ENCODE assay signal across 19 cellular contexts in the genomic region with DNA sequence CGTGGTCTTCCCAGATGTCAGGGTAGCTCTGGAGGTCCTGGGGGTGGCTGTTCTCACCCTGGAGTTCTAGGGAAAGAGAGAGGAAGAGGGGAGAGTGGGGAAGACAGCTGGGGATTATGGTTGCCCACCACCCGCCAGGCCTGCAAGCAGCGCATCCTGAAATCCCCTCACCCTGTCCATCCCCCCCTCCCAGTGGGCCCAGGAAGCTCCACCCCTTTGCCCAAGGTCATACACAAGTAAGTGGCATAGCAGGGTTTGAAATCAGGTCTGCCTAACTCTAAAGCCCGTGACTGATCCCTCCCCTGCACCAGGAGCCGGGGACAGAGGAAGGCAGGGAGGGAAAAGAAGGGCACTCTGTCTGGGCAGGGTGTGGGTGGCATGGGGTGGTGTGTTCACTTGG.
A peak's percentile ranks its signal among the peaks of the same experiment; 100 is the strongest.
DNase-seq lines count a peak whose midpoint lies in the region; ATAC-seq and TF ChIP-seq lines count a peak whose summit lies in the region.
"Had no signal": no experiment of that assay in that cellular context is flagged by ENCODE, and none has a peak within 500 bp of the region (broad histone marks: within the 10 kb centered on the region; RNA-seq: fewer than 3 reads in every experiment).

No MANE protein-coding gene starts in this region.

- H3K9me3 Mint-ChIP-seq in GM23338, result no peaks in the 10 kb centered on the region
- H3K9me3 Mint-ChIP-seq: CD8-positive, alpha-beta memory T cell had no signal

- no peak overlapping the region for H2AK5ac ChIP-seq in mesendoderm (ENCODE audit: low read length)

- no CpG with 5 or more reads among the region's 5 CpGs for WGBS in mesendoderm (ENCODE audit: extremely low coverage, insufficient coverage, low lambda C conversion rate)
- 73% methylated on average over 5 of the region's 5 CpGs for WGBS in smooth muscle cell (ENCODE audit: low lambda C conversion rate)
- WGBS in testis, 2 donors, result 80 to 81% methylated on average over 5 of the region's 5 CpGs
- WGBS in sigmoid colon, 2 donors, result 47 to 68% methylated on average over 5 of the region's 5 CpGs

- DNase-seq in GM23338 (ENCODE audit: low spot score) (no peak), T-helper 17 cell (no peak), mesendoderm (no peak), smooth muscle cell (lab: John Stamatoyannopoulos, UW; ENCODE audit: unreplicated experiment) (no peak), testis (no peak), sigmoid colon (no peak)
- DNase-seq: C1 segment of cervical spinal cord; Calu3; CD8-positive, alpha-beta memory T cell; DMS153; KBM-7; NCI-H1092 treated with DMSO at 0.1 percent for 48 hours; NCI-H1436 treated with DMSO at 0.1 percent for 48 hours; NCI-H1930; NCI-H345; SHP77 had no signal

- peaks cover 0 to 10% (median 0%) of the 10 kb centered on the region in 11 experiments; a peak in 3 of 22 replicates for H4K20me1 ChIP-seq in BLaER1 treated with 17β-estradiol and CSF1 and Interleukin-3, amounts not matched to agents 10 nM and 100 nM
- no peaks in the 10 kb centered on the region; the same call in 1 of the 2 replicates for H4K20me1 ChIP-seq in GM23338 (replicated peaks; ENCODE audit: insufficient read depth)
- H4K20me1 ChIP-seq in smooth muscle cell (ENCODE audit: low read depth), result no peaks in the 10 kb centered on the region

- H2BK15ac ChIP-seq in mesendoderm (replicated peaks; ENCODE audit: low read depth), result no peak overlapping the region

- peaks cover 0 to 3% (median 0%) of the 10 kb centered on the region in 11 experiments; a peak in 1 of 22 replicates for H3K9me3 ChIP-seq in BLaER1 treated with 17β-estradiol and CSF1 and Interleukin-3, amounts not matched to agents 10 nM and 100 nM (replicated peaks in 1 of 11)
- H3K9me3 ChIP-seq in T-helper 17 cell (ENCODE audit: control insufficient read depth, low read length, poor library complexity, severe bottlenecking) (no peaks in the 10 kb centered on the region), smooth muscle cell (replicated peaks; ENCODE audit: low read depth) (no peaks in the 10 kb centered on the region), testis (no peaks in the 10 kb centered on the region), sigmoid colon (no peaks in the 10 kb centered on the region)
- H3K9me3 ChIP-seq: SK-N-SH had no signal

- H3K4ac ChIP-seq in mesendoderm (ENCODE audit: low read depth, low read length), result no peak overlapping the region

- no peaks in the 10 kb centered on the region for H3K79me1 ChIP-seq in mesendoderm (ENCODE audit: low read length)

- no peak overlapping the region for H3K27ac Mint-ChIP-seq in GM23338
- H3K27ac Mint-ChIP-seq in T-helper 17 cell, result no peak overlapping the region
- H3K27ac Mint-ChIP-seq: CD8-positive, alpha-beta memory T cell had no signal

- H3K27ac ChIP-seq in BLaER1 treated with 17β-estradiol and CSF1 and Interleukin-3, amounts not matched to agents 10 nM and 100 nM, result no peak overlapping the region
- H3K27ac ChIP-seq in GM23338 (ENCODE audit: low read depth), result no peak overlapping the region
- no peak overlapping the region for H3K27ac ChIP-seq in mesendoderm (ENCODE audit: low read depth, low read length)
- H3K27ac ChIP-seq in smooth muscle cell (ENCODE audit: low read depth), result no peak overlapping the region
- H3K27ac ChIP-seq in testis, result no peak overlapping the region
- H3K27ac ChIP-seq in sigmoid colon, result no peak overlapping the region
- H3K27ac ChIP-seq: HL-60 had no signal

- peak; percentile 18 for ATAC-seq in GM23338
- no peak for ATAC-seq in T-helper 17 cell

- H3K79me2 ChIP-seq in GM23338 (replicated peaks; ENCODE audit: insufficient read depth) (no peaks in the 10 kb centered on the region), mesendoderm (ENCODE audit: control insufficient read depth, insufficient read depth, low read length) (no peaks in the 10 kb centered on the region), smooth muscle cell (ENCODE audit: low read depth) (no peaks in the 10 kb centered on the region)

- H3K23ac ChIP-seq in mesendoderm (ENCODE audit: low read length), result no peak overlapping the region

- no peak overlapping the region for H2AFZ ChIP-seq in GM23338
- no peak overlapping the region for H2AFZ ChIP-seq in smooth muscle cell (ENCODE audit: low read depth)

- H3K27me3 Mint-ChIP-seq in GM23338 (ENCODE audit: insufficient read depth, low read depth, poor library complexity), result peaks cover 9% of the 10 kb centered on the region
- H3K27me3 Mint-ChIP-seq in T-helper 17 cell, result peaks cover 52% of the 10 kb centered on the region

- peak overlapping the region in 8 of 11 experiments; percentile 10 to 54 (median 46); a peak in 12 of 22 replicates for H3K4me2 ChIP-seq in BLaER1 treated with 17β-estradiol and CSF1 and Interleukin-3, amounts not matched to agents 10 nM and 100 nM
- H3K4me2 ChIP-seq in GM23338, result no peak overlapping the region
- H3K4me2 ChIP-seq in mesendoderm (ENCODE audit: low read length), result no peak overlapping the region
- no peak overlapping the region for H3K4me2 ChIP-seq in smooth muscle cell
- H3K4me2 ChIP-seq: SK-N-SH had no signal

- no peak overlapping the region for H4K8ac ChIP-seq in mesendoderm (ENCODE audit: low read depth, low read length)

- H3K4me1 Mint-ChIP-seq in GM23338, result peaks cover 27% of the 10 kb centered on the region
- H3K4me1 Mint-ChIP-seq in T-helper 17 cell, result peaks cover 3% of the 10 kb centered on the region
- H3K4me1 Mint-ChIP-seq: CD8-positive, alpha-beta memory T cell had no signal

- H3K4me3 Mint-ChIP-seq in GM23338 (no peak overlapping the region), T-helper 17 cell (peak overlapping the region; percentile 28)
- H3K4me3 Mint-ChIP-seq: CD8-positive, alpha-beta memory T cell had no signal

- H2BK120ac ChIP-seq in mesendoderm (ENCODE audit: low read depth, low read length), result no peak overlapping the region

- H3K18ac ChIP-seq in mesendoderm (ENCODE audit: low read length), result no peak overlapping the region

- H3K4me3 ChIP-seq in BLaER1 treated with 17β-estradiol and CSF1 and Interleukin-3, amounts not matched to agents 10 nM and 100 nM, result no peak overlapping the region
- H3K4me3 ChIP-seq in GM23338 (no peak overlapping the region), mesendoderm (ENCODE audit: low read length) (no peak overlapping the region), smooth muscle cell (no peak overlapping the region), testis (no peak overlapping the region), sigmoid colon (no peak overlapping the region)

- H3K9me2 ChIP-seq in GM23338 (ENCODE audit: insufficient read depth), result no peaks in the 10 kb centered on the region
- H3K9me2 ChIP-seq: SK-N-SH had no signal

- peak overlapping the region; percentile 74 for H3K56ac ChIP-seq in mesendoderm (ENCODE audit: low read length)

- peaks cover 0 to 18% (median 0%) of the 10 kb centered on the region in 11 experiments; a peak in 7 of 22 replicates for H3K27me3 ChIP-seq in BLaER1 treated with 17β-estradiol and CSF1 and Interleukin-3, amounts not matched to agents 10 nM and 100 nM
- H3K27me3 ChIP-seq in GM23338 (ENCODE audit: insufficient read depth), result no peaks in the 10 kb centered on the region
- H3K27me3 ChIP-seq in mesendoderm (ENCODE audit: insufficient read depth, low read length, poor library complexity), result no peaks in the 10 kb centered on the region
- H3K27me3 ChIP-seq in smooth muscle cell (ENCODE audit: low read depth), result no peaks in the 10 kb centered on the region
- H3K27me3 ChIP-seq in testis, result no peaks in the 10 kb centered on the region
- H3K27me3 ChIP-seq in sigmoid colon, result peaks cover 0 to 22% (median 0%) of the 10 kb centered on the region in 3 donors

- no peak overlapping the region for H4K5ac ChIP-seq in mesendoderm (ENCODE audit: low read length)

- peaks cover 38 to 87% (median 64%) of the 10 kb centered on the region in 10 experiments for H3K4me1 ChIP-seq in BLaER1 treated with 17β-estradiol and CSF1 and Interleukin-3, amounts not matched to agents 10 nM and 100 nM
- H3K4me1 ChIP-seq in GM23338 (ENCODE audit: insufficient read depth), result no peaks in the 10 kb centered on the region
- H3K4me1 ChIP-seq in mesendoderm (ENCODE audit: control insufficient read depth, low read depth, low read length), result no peaks in the 10 kb centered on the region
- peaks cover 24% of the 10 kb centered on the region for H3K4me1 ChIP-seq in smooth muscle cell (ENCODE audit: low read depth)
- H3K4me1 ChIP-seq in testis, result no peaks in the 10 kb centered on the region
- H3K4me1 ChIP-seq in sigmoid colon, result no peaks in the 10 kb centered on the region

- no peak overlapping the region for H2BK5ac ChIP-seq in mesendoderm (ENCODE audit: low read length)

- no peaks in the 10 kb centered on the region for H3K36me3 ChIP-seq in BLaER1 treated with 17β-estradiol and CSF1 and Interleukin-3, amounts not matched to agents 10 nM and 100 nM
- H3K36me3 ChIP-seq in GM23338 (ENCODE audit: insufficient read depth), result no peaks in the 10 kb centered on the region
- no peaks in the 10 kb centered on the region for H3K36me3 ChIP-seq in mesendoderm (ENCODE audit: control insufficient read depth, insufficient read depth, low read length)
- H3K36me3 ChIP-seq in smooth muscle cell (ENCODE audit: low read depth), result no peaks in the 10 kb centered on the region
- no peaks in the 10 kb centered on the region for H3K36me3 ChIP-seq in testis (ENCODE audit: low read depth, missing control alignments)
- H3K36me3 ChIP-seq in sigmoid colon, result no peaks in the 10 kb centered on the region

- no peak for TF ChIP-seq EP300 in sigmoid colon (IDR thresholded peaks at IDR 0.05)

- no peak for TF ChIP-seq POLR2A in testis (IDR thresholded peaks at IDR 0.05)
- TF ChIP-seq POLR2A in sigmoid colon (IDR thresholded peaks at IDR 0.05), result no peak

- H3F3A ChIP-seq in GM23338 (replicated peaks; ENCODE audit: low read depth), result no peaks in the 10 kb centered on the region
- no peaks in the 10 kb centered on the region for H3F3A ChIP-seq in smooth muscle cell (ENCODE audit: low read depth)

- TF ChIP-seq CTCF in GM23338 (conservative IDR thresholded peaks at IDR 0.05; ENCODE audit: low read depth in 2 of 2) (no peak), smooth muscle cell (IDR thresholded peaks at IDR 0.05; ENCODE audit: borderline replicate concordance, insufficient read depth, poor library complexity, severe bottlenecking) (no peak), testis (IDR thresholded peaks at IDR 0.05) (no peak), sigmoid colon (IDR thresholded peaks at IDR 0.05) (no peak)

- no peak overlapping the region for H3K9ac ChIP-seq in BLaER1 treated with 17β-estradiol and CSF1 and Interleukin-3, amounts not matched to agents 10 nM and 100 nM
- H3K9ac ChIP-seq in mesendoderm (ENCODE audit: low read length) (peak overlapping the region; percentile 20), smooth muscle cell (ENCODE audit: low read depth) (no peak overlapping the region)
- H3K9ac ChIP-seq: SK-N-SH had no signal

- H3K36me3 Mint-ChIP-seq in GM23338 (ENCODE audit: low read depth), result no peaks in the 10 kb centered on the region
- H3K36me3 Mint-ChIP-seq in T-helper 17 cell (ENCODE audit: low read depth), result no peaks in the 10 kb centered on the region
- H3K36me3 Mint-ChIP-seq: CD8-positive, alpha-beta memory T cell had no signal

- intact Hi-C loops in testis (cut with DNase I; ENCODE audit: low total_unique reads), result no loop called here
- intact Hi-C loops in sigmoid colon (cut with DNase I), result no loop called here

TF ChIP-seq in GM23338, 12 proteins besides CTCF, POLR2A, EP300 and RAD21:
- no peak for TF ChIP-seq ZNF114 (CRISPR knock-in tag; IDR thresholded peaks at IDR 0.05)
- TF ChIP-seq POLR2AphosphoS5 (IDR thresholded peaks at IDR 0.05; ENCODE audit: low read depth), result no peak

Comparison
In these comparisons a context has a peak if more than half of its experiments do, and no peak if none do; other contexts are left out.
1. H3K4me2 ChIP-seq: peak in BLaER1 treated with 17β-estradiol and CSF1 and Interleukin-3, amounts not matched to agents 10 nM and 100 nM (8 of 11); none in GM23338 (single experiment), mesendoderm (single experiment) and smooth muscle cell (single experiment).